In the genomic region with DNA sequence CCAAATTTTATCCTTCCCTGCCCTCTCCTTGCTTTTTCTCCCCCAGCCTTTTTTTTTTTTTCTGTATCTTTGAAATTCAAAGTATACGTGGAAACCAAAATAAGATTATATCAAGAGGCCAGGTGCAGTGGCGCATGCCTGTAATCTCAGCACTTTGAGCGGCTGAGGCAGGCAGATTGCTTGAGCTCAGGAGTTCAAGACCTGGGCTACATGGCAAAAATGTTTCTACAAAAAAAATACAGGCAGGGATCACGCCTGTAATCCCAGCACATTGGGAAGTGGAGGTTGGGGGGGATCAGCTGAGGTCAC, we compare ENCODE assay signal across 26 cellular contexts.
"Had no signal": no experiment of that assay in that cellular context is flagged by ENCODE, and none has a peak within 500 bp of the region (broad histone marks: within the 10 kb centered on the region; RNA-seq: fewer than 3 reads in every experiment).

No MANE protein-coding gene starts in this region.

- H3K4me3 ChIP-seq: esophagus muscularis mucosa, gastroesophageal sphincter, hepatocyte, lung, mucosa of descending colon, ovary, prostate gland, right lobe of liver, spleen, testis, tibial nerve had no signal

- H3K27me3 ChIP-seq: esophagus muscularis mucosa, gastroesophageal sphincter, hepatocyte, ovary, right lobe of liver, spleen, testis, tibial nerve had no signal

- H3K9me3 ChIP-seq: esophagus muscularis mucosa, gastroesophageal sphincter, mucosa of descending colon, ovary, prostate gland, right lobe of liver, spleen, testis, tibial nerve had no signal

- H3K9me3 Mint-ChIP-seq: dendritic cell treated with granulocyte-macrophage colony-stimulating factor and Interleukin-4, amounts not matched to agents 40 ng/mL and 50 ng/mL, for 4 days; effector memory CD8-positive, alpha-beta T cell; natural killer cell; neural crest cell; stimulated activated memory B cell treated with anti-CD40 and anti-IgM and Interleukin-4, amounts not matched to agents 10 μg/mL and 1 μg/mL and 100 μg/mL, for 72 hours; stimulated activated naive CD8-positive, alpha-beta T cell treated with anti-CD3 and anti-CD28 coated beads, Interleukin-15, Interleukin-2, amounts not matched to agents 100 ng/mL and 50 ng/mL, for 24 hours had no signal

- H3K4me1 Mint-ChIP-seq: natural killer cell, neural crest cell had no signal

- H3K36me3 ChIP-seq: esophagus muscularis mucosa, gastroesophageal sphincter, ovary, prostate gland, right lobe of liver, spleen, tibial nerve had no signal

- H3K27ac ChIP-seq: epithelial cell of prostate, esophagus muscularis mucosa, gastroesophageal sphincter, hepatocyte, ovary, prostate gland, right lobe of liver, spleen, testis, tibial nerve had no signal

- H3K27me3 Mint-ChIP-seq: dendritic cell treated with granulocyte-macrophage colony-stimulating factor and Interleukin-4, amounts not matched to agents 40 ng/mL and 50 ng/mL, for 4 days; effector memory CD8-positive, alpha-beta T cell; stimulated activated memory B cell treated with anti-CD40 and anti-IgM and Interleukin-4, amounts not matched to agents 10 μg/mL and 1 μg/mL and 100 μg/mL, for 72 hours; stimulated activated naive CD8-positive, alpha-beta T cell treated with anti-CD3 and anti-CD28 coated beads, Interleukin-15, Interleukin-2, amounts not matched to agents 100 ng/mL and 50 ng/mL, for 24 hours had no signal

- DNase-seq: effector memory CD8-positive, alpha-beta T cell; head of caudate nucleus; left colon; left ventricle myocardium superior; mesendoderm; mucosa of descending colon; natural killer cell; nucleus accumbens; ovary; right lobe of liver; spleen; stimulated activated CD4-positive, alpha-beta T cell treated with anti-CD3 and anti-CD28 coated beads, Interleukin-15, amount 100 ng/mL, for 24 hours; stimulated activated CD4-positive, alpha-beta T cell treated with anti-CD3 and anti-CD28 coated beads, Interleukin-1b, Interleukin-23, amount 100 ng/mL, for 48 hours; stimulated activated CD4-positive, alpha-beta T cell treated with anti-CD3 and anti-CD28 coated beads, Interleukin-4, amount 100 ng/mL, for 24 hours; testis had no signal

- H3K27ac Mint-ChIP-seq: dendritic cell treated with granulocyte-macrophage colony-stimulating factor and Interleukin-4, amounts not matched to agents 40 ng/mL and 50 ng/mL, for 4 days; effector memory CD8-positive, alpha-beta T cell; natural killer cell; stimulated activated memory B cell treated with anti-CD40 and anti-IgM and Interleukin-4, amounts not matched to agents 10 μg/mL and 1 μg/mL and 100 μg/mL, for 72 hours; stimulated activated naive CD8-positive, alpha-beta T cell treated with anti-CD3 and anti-CD28 coated beads, Interleukin-15, Interleukin-2, amounts not matched to agents 100 ng/mL and 50 ng/mL, for 24 hours had no signal

- H3K4me3 Mint-ChIP-seq: dendritic cell treated with granulocyte-macrophage colony-stimulating factor and Interleukin-4, amounts not matched to agents 40 ng/mL and 50 ng/mL, for 4 days; effector memory CD8-positive, alpha-beta T cell; natural killer cell; stimulated activated memory B cell treated with anti-CD40 and anti-IgM and Interleukin-4, amounts not matched to agents 10 μg/mL and 1 μg/mL and 100 μg/mL, for 72 hours; stimulated activated naive CD8-positive, alpha-beta T cell treated with anti-CD3 and anti-CD28 coated beads, Interleukin-15, Interleukin-2, amounts not matched to agents 100 ng/mL and 50 ng/mL, for 24 hours had no signal

- H3K4me1 ChIP-seq: prostate gland, testis had no signal

- H3K36me3 Mint-ChIP-seq: natural killer cell; stimulated activated memory B cell treated with anti-CD40 and anti-IgM and Interleukin-4, amounts not matched to agents 10 μg/mL and 1 μg/mL and 100 μg/mL, for 72 hours had no signal
